In genomic region chr16:66250686-66251405, GRCh38 we compare ENCODE assay signal across 10 cellular contexts.
A peak's percentile ranks its signal among the peaks of the same experiment; 100 is the strongest.
DNase-seq lines count a peak whose midpoint lies in the region; ATAC-seq and TF ChIP-seq lines count a peak whose summit lies in the region.
"Had no signal": no experiment of that assay in that cellular context is flagged by ENCODE, and none has a peak within 500 bp of the region (broad histone marks: within the 10 kb centered on the region; RNA-seq: fewer than 3 reads in every experiment).

No MANE protein-coding gene starts in this region.

- TF ChIP-seq CTCF in coronary artery (IDR thresholded peaks at IDR 0.05) = no peak

- CTCF ChIA-PET in CD8-positive, alpha-beta memory T cell (lab: Charles Lee) = no interaction called here

- POLR2A ChIA-PET in CD8-positive, alpha-beta memory T cell (lab: Charles Lee) = no interaction called here

- no peaks in the 10 kb centered on the region for H3K27me3 ChIP-seq in CD8-positive, alpha-beta memory T cell (ENCODE audit: insufficient read depth, low read length, poor library complexity, severe bottlenecking)

- no peaks in the 10 kb centered on the region for H3K9me3 ChIP-seq in CD8-positive, alpha-beta memory T cell (ENCODE audit: low read length)

- H3K36me3 ChIP-seq in CD8-positive, alpha-beta memory T cell (ENCODE audit: insufficient read depth, low read length) = no peaks in the 10 kb centered on the region

- no peaks in the 10 kb centered on the region for H3K4me1 ChIP-seq in CD8-positive, alpha-beta memory T cell (ENCODE audit: insufficient read depth, low read length)

- ATAC-seq in left lobe of liver (peak; percentile 76), GM19324 (IDR thresholded peaks at IDR 0.05; ENCODE audit: low FRiP score, unreplicated experiment) (no peak)
- ATAC-seq: HCT116 had no signal

- H3K36me3 Mint-ChIP-seq in CD8-positive, alpha-beta memory T cell = no peaks in the 10 kb centered on the region

- H3K27ac Mint-ChIP-seq in CD8-positive, alpha-beta memory T cell = no peak overlapping the region
- H3K27ac Mint-ChIP-seq: progenitor cell of endocrine pancreas had no signal

- DNase-seq in NCI-H69 (lab: John Stamatoyannopoulos, UW) (peak; percentile 9), coronary artery (ENCODE audit: low spot score) (peak; percentile 82), left lobe of liver (ENCODE audit: low spot score) (peak; percentile 55), superior temporal gyrus (ENCODE audit: extremely low spot score) (peak; percentile 72), NCI-H446 (lab: John Stamatoyannopoulos, UW) (no peak)
- DNase-seq in stimulated activated naive CD4-positive, alpha-beta T cell (lab: John Stamatoyannopoulos, UW) = no peak
- no peak for DNase-seq in CD8-positive, alpha-beta memory T cell

- peak overlapping the region; percentile 14 for H3K4me3 ChIP-seq in coronary artery
- H3K4me3 ChIP-seq in CD8-positive, alpha-beta memory T cell (ENCODE audit: low read length) = no peak overlapping the region

- peak overlapping the region; percentile 27 to 74 for H3K27ac ChIP-seq in coronary artery
- no peak overlapping the region for H3K27ac ChIP-seq in CD8-positive, alpha-beta memory T cell (ENCODE audit: low read depth, low read length)

- peaks cover 6 to 14% of the 10 kb centered on the region in 2 donors for H3K27me3 Mint-ChIP-seq in CD8-positive, alpha-beta memory T cell

- H3K4me3 Mint-ChIP-seq in CD8-positive, alpha-beta memory T cell = no peak overlapping the region

- H3K4me1 Mint-ChIP-seq in CD8-positive, alpha-beta memory T cell = no peaks in the 10 kb centered on the region

- H3K9me3 Mint-ChIP-seq in CD8-positive, alpha-beta memory T cell = no peaks in the 10 kb centered on the region

Comparison
In these comparisons a context has a peak if more than half of its experiments do, and no peak if none do; other contexts are left out.
1. DNase-seq: peak in NCI-H69 (single experiment), coronary artery (single experiment), left lobe of liver (single experiment) and superior temporal gyrus (single experiment); none in NCI-H446 (0 of 2), stimulated activated naive CD4-positive, alpha-beta T cell (0 of 6) and CD8-positive, alpha-beta memory T cell (0 of 5).